Comparison of ENCODE assay signal across 1 cellular context in the genomic region with DNA sequence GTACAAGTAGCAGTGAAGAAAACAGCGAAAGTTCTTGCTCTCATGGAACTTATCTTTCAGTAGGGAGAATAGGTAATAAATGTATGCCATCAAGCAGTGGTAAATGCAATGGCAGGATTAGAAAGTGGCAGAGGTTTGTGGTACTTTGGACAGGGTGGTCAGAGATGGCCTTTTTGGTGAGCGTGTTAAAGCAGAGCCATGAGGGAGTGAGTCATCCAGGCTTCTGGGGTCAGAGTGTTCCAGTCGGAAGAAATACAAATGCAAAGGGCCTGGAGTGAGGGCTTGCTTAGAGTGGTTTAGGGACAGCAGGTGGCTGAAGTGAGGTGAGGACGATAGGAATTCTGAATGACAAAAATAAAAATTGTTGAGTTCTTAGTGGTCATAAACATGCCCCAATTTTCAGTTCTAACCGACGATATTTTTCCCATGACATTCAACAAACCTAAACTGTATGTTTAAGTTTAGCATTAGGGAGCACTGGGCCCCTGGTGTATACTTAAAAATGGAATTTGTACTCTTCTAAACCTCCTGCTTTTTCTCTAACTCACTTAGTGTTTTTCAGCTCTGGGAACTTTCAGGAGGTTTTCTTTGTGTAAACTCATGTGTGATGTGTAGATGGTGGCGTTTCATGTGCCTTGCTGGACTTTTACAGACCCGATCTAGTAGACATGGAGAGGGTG.
A peak's percentile ranks its signal among the peaks of the same experiment; 100 is the strongest.
TF ChIP-seq lines count a peak whose summit lies in the region.

No MANE protein-coding gene starts in this region.

TF ChIP-seq in HepG2, 621 proteins besides CTCF, POLR2A, EP300 and RAD21 (continued from another document and continues in another):
- TF ChIP-seq, protein P1, sequence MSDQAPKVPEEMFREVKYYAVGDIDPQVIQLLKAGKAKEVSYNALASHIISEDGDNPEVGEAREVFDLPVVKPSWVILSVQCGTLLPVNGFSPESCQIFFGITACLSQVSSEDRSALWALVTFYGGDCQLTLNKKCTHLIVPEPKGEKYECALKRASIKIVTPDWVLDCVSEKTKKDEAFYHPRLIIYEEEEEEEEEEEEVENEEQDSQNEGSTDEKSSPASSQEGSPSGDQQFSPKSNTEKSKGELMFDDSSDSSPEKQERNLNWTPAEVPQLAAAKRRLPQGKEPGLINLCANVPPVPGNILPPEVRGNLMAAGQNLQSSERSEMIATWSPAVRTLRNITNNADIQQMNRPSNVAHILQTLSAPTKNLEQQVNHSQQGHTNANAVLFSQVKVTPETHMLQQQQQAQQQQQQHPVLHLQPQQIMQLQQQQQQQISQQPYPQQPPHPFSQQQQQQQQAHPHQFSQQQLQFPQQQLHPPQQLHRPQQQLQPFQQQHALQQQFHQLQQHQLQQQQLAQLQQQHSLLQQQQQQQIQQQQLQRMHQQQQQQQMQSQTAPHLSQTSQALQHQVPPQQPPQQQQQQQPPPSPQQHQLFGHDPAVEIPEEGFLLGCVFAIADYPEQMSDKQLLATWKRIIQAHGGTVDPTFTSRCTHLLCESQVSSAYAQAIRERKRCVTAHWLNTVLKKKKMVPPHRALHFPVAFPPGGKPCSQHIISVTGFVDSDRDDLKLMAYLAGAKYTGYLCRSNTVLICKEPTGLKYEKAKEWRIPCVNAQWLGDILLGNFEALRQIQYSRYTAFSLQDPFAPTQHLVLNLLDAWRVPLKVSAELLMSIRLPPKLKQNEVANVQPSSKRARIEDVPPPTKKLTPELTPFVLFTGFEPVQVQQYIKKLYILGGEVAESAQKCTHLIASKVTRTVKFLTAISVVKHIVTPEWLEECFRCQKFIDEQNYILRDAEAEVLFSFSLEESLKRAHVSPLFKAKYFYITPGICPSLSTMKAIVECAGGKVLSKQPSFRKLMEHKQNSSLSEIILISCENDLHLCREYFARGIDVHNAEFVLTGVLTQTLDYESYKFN (CRISPR knock-in tag; conservative IDR thresholded peaks at IDR 0.05): peak; percentile 89
- TF ChIP-seq MTF2 (CRISPR knock-in tag; IDR thresholded peaks at IDR 0.05; ENCODE audit: borderline replicate concordance) (no peak), HNF4G (IDR thresholded peaks at IDR 0.05; ENCODE audit: borderline replicate concordance, low read depth, low read length) (peak; percentile 13; the same call in 1 of the 2 replicates), HNF4G (CRISPR knock-in tag; IDR thresholded peaks at IDR 0.05; ENCODE audit: borderline replicate concordance, low read depth) (no peak), RARG (CRISPR knock-in tag; IDR thresholded peaks at IDR 0.05; ENCODE audit: low read depth) (no peak), KLF9 (CRISPR knock-in tag; IDR thresholded peaks at IDR 0.05; ENCODE audit: low read depth) (no peak), ZNF816 (CRISPR knock-in tag; IDR thresholded peaks at IDR 0.05; ENCODE audit: borderline replicate concordance) (no peak), JUN (CRISPR knock-in tag; IDR thresholded peaks at IDR 0.05) (0 out of 2 replicates have a peak, but pooled peaks have one; percentile 32), IKZF1 (IDR thresholded peaks at IDR 0.05) (no peak), RORA (CRISPR knock-in tag; IDR thresholded peaks at IDR 0.05) (no peak), PCBP2 (optimal IDR thresholded peaks at IDR 0.05; ENCODE audit: low read depth, low read length, poor library complexity, severe bottlenecking) (no peak), MEIS2 (CRISPR knock-in tag; IDR thresholded peaks at IDR 0.05) (no peak), ZBTB38 (CRISPR knock-in tag; IDR thresholded peaks at IDR 0.05) (no peak), RFX3 (CRISPR knock-in tag; IDR thresholded peaks at IDR 0.05) (no peak), NFYB (CRISPR knock-in tag; IDR thresholded peaks at IDR 0.05) (no peak), FOXJ3 (CRISPR knock-in tag; IDR thresholded peaks at IDR 0.05; ENCODE audit: borderline replicate concordance) (0 out of 2 replicates have a peak, but pooled peaks have one; percentile 15), ZBTB42 (CRISPR knock-in tag; IDR thresholded peaks at IDR 0.05) (no peak), RFXAP (CRISPR knock-in tag; IDR thresholded peaks at IDR 0.05; ENCODE audit: borderline replicate concordance) (no peak), ASH2L (IDR thresholded peaks at IDR 0.05; ENCODE audit: insufficient read length, low read depth, low read length) (peak; percentile 91)
- TF ChIP-seq, protein P2, sequence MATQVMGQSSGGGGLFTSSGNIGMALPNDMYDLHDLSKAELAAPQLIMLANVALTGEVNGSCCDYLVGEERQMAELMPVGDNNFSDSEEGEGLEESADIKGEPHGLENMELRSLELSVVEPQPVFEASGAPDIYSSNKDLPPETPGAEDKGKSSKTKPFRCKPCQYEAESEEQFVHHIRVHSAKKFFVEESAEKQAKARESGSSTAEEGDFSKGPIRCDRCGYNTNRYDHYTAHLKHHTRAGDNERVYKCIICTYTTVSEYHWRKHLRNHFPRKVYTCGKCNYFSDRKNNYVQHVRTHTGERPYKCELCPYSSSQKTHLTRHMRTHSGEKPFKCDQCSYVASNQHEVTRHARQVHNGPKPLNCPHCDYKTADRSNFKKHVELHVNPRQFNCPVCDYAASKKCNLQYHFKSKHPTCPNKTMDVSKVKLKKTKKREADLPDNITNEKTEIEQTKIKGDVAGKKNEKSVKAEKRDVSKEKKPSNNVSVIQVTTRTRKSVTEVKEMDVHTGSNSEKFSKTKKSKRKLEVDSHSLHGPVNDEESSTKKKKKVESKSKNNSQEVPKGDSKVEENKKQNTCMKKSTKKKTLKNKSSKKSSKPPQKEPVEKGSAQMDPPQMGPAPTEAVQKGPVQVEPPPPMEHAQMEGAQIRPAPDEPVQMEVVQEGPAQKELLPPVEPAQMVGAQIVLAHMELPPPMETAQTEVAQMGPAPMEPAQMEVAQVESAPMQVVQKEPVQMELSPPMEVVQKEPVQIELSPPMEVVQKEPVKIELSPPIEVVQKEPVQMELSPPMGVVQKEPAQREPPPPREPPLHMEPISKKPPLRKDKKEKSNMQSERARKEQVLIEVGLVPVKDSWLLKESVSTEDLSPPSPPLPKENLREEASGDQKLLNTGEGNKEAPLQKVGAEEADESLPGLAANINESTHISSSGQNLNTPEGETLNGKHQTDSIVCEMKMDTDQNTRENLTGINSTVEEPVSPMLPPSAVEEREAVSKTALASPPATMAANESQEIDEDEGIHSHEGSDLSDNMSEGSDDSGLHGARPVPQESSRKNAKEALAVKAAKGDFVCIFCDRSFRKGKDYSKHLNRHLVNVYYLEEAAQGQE (IDR thresholded peaks at IDR 0.05; ENCODE audit: borderline replicate concordance in 1 of 2, low read depth in 1 of 2, low read length in 2 of 2): no peak
- TF ChIP-seq, protein P3, sequence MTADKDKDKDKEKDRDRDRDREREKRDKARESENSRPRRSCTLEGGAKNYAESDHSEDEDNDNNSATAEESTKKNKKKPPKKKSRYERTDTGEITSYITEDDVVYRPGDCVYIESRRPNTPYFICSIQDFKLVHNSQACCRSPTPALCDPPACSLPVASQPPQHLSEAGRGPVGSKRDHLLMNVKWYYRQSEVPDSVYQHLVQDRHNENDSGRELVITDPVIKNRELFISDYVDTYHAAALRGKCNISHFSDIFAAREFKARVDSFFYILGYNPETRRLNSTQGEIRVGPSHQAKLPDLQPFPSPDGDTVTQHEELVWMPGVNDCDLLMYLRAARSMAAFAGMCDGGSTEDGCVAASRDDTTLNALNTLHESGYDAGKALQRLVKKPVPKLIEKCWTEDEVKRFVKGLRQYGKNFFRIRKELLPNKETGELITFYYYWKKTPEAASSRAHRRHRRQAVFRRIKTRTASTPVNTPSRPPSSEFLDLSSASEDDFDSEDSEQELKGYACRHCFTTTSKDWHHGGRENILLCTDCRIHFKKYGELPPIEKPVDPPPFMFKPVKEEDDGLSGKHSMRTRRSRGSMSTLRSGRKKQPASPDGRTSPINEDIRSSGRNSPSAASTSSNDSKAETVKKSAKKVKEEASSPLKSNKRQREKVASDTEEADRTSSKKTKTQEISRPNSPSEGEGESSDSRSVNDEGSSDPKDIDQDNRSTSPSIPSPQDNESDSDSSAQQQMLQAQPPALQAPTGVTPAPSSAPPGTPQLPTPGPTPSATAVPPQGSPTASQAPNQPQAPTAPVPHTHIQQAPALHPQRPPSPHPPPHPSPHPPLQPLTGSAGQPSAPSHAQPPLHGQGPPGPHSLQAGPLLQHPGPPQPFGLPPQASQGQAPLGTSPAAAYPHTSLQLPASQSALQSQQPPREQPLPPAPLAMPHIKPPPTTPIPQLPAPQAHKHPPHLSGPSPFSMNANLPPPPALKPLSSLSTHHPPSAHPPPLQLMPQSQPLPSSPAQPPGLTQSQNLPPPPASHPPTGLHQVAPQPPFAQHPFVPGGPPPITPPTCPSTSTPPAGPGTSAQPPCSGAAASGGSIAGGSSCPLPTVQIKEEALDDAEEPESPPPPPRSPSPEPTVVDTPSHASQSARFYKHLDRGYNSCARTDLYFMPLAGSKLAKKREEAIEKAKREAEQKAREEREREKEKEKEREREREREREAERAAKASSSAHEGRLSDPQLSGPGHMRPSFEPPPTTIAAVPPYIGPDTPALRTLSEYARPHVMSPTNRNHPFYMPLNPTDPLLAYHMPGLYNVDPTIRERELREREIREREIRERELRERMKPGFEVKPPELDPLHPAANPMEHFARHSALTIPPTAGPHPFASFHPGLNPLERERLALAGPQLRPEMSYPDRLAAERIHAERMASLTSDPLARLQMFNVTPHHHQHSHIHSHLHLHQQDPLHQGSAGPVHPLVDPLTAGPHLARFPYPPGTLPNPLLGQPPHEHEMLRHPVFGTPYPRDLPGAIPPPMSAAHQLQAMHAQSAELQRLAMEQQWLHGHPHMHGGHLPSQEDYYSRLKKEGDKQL (CRISPR knock-in tag; IDR thresholded peaks at IDR 0.05; ENCODE audit: low read depth): no peak
- TF ChIP-seq, protein P4, sequence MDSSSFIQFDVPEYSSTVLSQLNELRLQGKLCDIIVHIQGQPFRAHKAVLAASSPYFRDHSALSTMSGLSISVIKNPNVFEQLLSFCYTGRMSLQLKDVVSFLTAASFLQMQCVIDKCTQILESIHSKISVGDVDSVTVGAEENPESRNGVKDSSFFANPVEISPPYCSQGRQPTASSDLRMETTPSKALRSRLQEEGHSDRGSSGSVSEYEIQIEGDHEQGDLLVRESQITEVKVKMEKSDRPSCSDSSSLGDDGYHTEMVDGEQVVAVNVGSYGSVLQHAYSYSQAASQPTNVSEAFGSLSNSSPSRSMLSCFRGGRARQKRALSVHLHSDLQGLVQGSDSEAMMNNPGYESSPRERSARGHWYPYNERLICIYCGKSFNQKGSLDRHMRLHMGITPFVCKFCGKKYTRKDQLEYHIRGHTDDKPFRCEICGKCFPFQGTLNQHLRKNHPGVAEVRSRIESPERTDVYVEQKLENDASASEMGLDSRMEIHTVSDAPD (CRISPR knock-in tag; IDR thresholded peaks at IDR 0.05): peak; percentile 21; the same call in 1 of the 2 replicates
- TF ChIP-seq, protein P5, sequence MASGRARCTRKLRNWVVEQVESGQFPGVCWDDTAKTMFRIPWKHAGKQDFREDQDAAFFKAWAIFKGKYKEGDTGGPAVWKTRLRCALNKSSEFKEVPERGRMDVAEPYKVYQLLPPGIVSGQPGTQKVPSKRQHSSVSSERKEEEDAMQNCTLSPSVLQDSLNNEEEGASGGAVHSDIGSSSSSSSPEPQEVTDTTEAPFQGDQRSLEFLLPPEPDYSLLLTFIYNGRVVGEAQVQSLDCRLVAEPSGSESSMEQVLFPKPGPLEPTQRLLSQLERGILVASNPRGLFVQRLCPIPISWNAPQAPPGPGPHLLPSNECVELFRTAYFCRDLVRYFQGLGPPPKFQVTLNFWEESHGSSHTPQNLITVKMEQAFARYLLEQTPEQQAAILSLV (CRISPR knock-in tag; IDR thresholded peaks at IDR 0.05; ENCODE audit: borderline replicate concordance): no peak
- TF ChIP-seq, protein P6, sequence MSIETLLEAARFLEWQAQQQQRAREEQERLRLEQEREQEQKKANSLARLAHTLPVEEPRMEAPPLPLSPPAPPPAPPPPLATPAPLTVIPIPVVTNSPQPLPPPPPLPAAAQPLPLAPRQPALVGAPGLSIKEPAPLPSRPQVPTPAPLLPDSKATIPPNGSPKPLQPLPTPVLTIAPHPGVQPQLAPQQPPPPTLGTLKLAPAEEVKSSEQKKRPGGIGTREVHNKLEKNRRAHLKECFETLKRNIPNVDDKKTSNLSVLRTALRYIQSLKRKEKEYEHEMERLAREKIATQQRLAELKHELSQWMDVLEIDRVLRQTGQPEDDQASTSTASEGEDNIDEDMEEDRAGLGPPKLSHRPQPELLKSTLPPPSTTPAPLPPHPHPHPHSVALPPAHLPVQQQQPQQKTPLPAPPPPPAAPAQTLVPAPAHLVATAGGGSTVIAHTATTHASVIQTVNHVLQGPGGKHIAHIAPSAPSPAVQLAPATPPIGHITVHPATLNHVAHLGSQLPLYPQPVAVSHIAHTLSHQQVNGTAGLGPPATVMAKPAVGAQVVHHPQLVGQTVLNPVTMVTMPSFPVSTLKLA (IDR thresholded peaks at IDR 0.05): no peak
- TF ChIP-seq, protein P7, sequence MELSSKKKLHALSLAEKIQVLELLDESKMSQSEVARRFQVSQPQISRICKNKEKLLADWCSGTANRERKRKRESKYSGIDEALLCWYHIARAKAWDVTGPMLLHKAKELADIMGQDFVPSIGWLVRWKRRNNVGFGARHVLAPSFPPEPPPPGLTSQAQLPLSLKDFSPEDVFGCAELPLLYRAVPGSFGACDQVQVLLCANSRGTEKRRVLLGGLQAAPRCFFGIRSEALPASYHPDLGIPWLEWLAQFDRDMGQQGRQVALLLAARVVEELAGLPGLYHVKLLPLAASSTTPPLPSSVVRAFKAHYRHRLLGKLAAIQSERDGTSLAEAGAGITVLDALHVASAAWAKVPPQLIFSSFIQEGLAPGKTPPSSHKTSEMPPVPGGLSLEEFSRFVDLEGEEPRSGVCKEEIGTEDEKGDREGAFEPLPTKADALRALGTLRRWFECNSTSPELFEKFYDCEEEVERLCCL (CRISPR knock-in tag; IDR thresholded peaks at IDR 0.05; ENCODE audit: borderline replicate concordance): no peak
